In genomic region chr19:41174297-41174928, GRCh38 we compare ENCODE assay signal across 27 cellular contexts. TPM values are rescaled to one million over a fixed set of nuclear protein-coding genes. Genes with fewer than 3 reads are reported as not detected.
A peak's percentile ranks its signal among the peaks of the same experiment; 100 is the strongest.
DNase-seq lines count a peak whose midpoint lies in the region; ATAC-seq, FAIRE-seq and TF ChIP-seq lines count a peak whose summit lies in the region.
"Had no signal": no experiment of that assay in that cellular context is flagged by ENCODE, and none has a peak within 500 bp of the region (broad histone marks: within the 10 kb centered on the region; RNA-seq: fewer than 3 reads in every experiment).

No MANE protein-coding gene starts in this region.

- H3K4me3 ChIP-seq in K562, result no peak overlapping the region
- H3K4me3 ChIP-seq in stomach, result peak overlapping the region in 1 of 4 donors; percentile 20
- H3K4me3 ChIP-seq: BLaER1 treated with 17β-estradiol and CSF1 and Interleukin-3, amounts not matched to agents 10 nM and 100 nM; breast epithelium had no signal

- H3K9me1 ChIP-seq in K562 (ENCODE audit: control insufficient read depth, insufficient read depth, low read length), result no peaks in the 10 kb centered on the region

- no peak for TF ChIP-seq POLR2A in K562 (conservative IDR thresholded peaks at IDR 0.05)
- TF ChIP-seq POLR2A in stomach (IDR thresholded peaks at IDR 0.05), result no peak

- POLR2A ChIA-PET in K562 (lab: Yijun Ruan, JAX), result interaction anchor here (1.2 kb wide), 1 partner anchor 8 kb away, joined by 3 read pairs; no protein-coding TSS in a partner anchor

- H4K20me1 ChIP-seq in K562 (replicated peaks; ENCODE audit: control insufficient read depth, insufficient read depth, low read length), result no peaks in the 10 kb centered on the region
- H4K20me1 ChIP-seq: BLaER1 treated with 17β-estradiol and CSF1 and Interleukin-3, amounts not matched to agents 10 nM and 100 nM had no signal

- no peak for FAIRE-seq in K562 (lab: Jason Lieb, UNC)
- no peak for FAIRE-seq in urothelium cell line (lab: Jason Lieb, UNC)

- in situ Hi-C loops in K562 (cut with MboI), result no loop called here

- H3K4me2 ChIP-seq in K562 (ENCODE audit: insufficient read depth, low read length), result no peak overlapping the region

- no peak for TF ChIP-seq EP300 in K562 (IDR thresholded peaks at IDR 0.05; ENCODE audit: low read length)
- TF ChIP-seq EP300 in stomach (IDR thresholded peaks at IDR 0.05), result no peak

- H3K79me2 ChIP-seq in K562 (ENCODE audit: control insufficient read depth, insufficient read depth, low read length), result no peaks in the 10 kb centered on the region
- H3K79me2 ChIP-seq: parathyroid adenoma had no signal

- H3K9me3 ChIP-seq in K562 (replicated peaks; ENCODE audit: control insufficient read depth, insufficient read depth, low read depth, low read length) (no peaks in the 10 kb centered on the region), stomach (no peaks in the 10 kb centered on the region)
- H3K9me3 ChIP-seq: breast epithelium had no signal

- H3K4me1 ChIP-seq in K562 (replicated peaks in 1 of 2; ENCODE audit: control insufficient read depth in 2 of 2, insufficient read depth in 2 of 2, low read length in 2 of 2), result peaks cover 0 to 5% of the 10 kb centered on the region in 2 experiments; a peak in 2 of 5 replicates
- H3K4me1 ChIP-seq in stomach, result peaks cover 3 to 42% (median 28%) of the 10 kb centered on the region in 4 donors
- H3K4me1 ChIP-seq: breast epithelium, parathyroid adenoma had no signal

- CTCF ChIA-PET in K562 (lab: Yijun Ruan, JAX; ENCODE audit: low intra/inter-chr PET ratio), result interaction anchor here (0.5 kb wide), 1 partner anchor 30 kb away, joined by 3 read pairs; no protein-coding TSS in a partner anchor

- H3K27me3 ChIP-seq in K562 (ENCODE audit: control insufficient read depth in 2 of 2, insufficient read depth in 2 of 2, low read length in 2 of 2) (peaks cover 11 to 34% of the 10 kb centered on the region in 2 experiments; a peak in 4 of 5 replicates), stomach (no peaks in the 10 kb centered on the region)
- H3K27me3 ChIP-seq: BLaER1 treated with 17β-estradiol and CSF1 and Interleukin-3, amounts not matched to agents 10 nM and 100 nM; breast epithelium had no signal

- no peak overlapping the region for H2AFZ ChIP-seq in K562 (ENCODE audit: low read depth, low read length)
- H2AFZ ChIP-seq: parathyroid adenoma had no signal

- H3K9ac ChIP-seq in K562 (ENCODE audit: insufficient read depth in 1 of 2, low read depth in 2 of 2, low read length in 2 of 2), result no peak overlapping the region
- H3K9ac ChIP-seq: BLaER1 treated with 17β-estradiol and CSF1 and Interleukin-3, amounts not matched to agents 10 nM and 100 nM; parathyroid adenoma had no signal

- intact Hi-C loops in K562 (cut with micrococcal nuclease) (no loop called here), left colon (cut with DNase I, micrococcal nuclease) (no loop called here), stomach (cut with DNase I; ENCODE audit: low total_unique reads) (no loop called here)

- no peak for TF ChIP-seq RAD21 in K562 (CRISPR knock-in tag; conservative IDR thresholded peaks at IDR 0.05 in 1 of 2, IDR thresholded peaks at IDR 0.05 in 1 of 2)

- H3K36me3 ChIP-seq in K562 (ENCODE audit: control insufficient read depth, insufficient read depth, low read length), result no peaks in the 10 kb centered on the region
- no peaks in the 10 kb centered on the region for H3K36me3 ChIP-seq in stomach
- H3K36me3 ChIP-seq: BLaER1 treated with 17β-estradiol and CSF1 and Interleukin-3, amounts not matched to agents 10 nM and 100 nM; breast epithelium had no signal

- TF ChIP-seq CTCF in K562 (IDR thresholded peaks at IDR 0.05 in 2 of 3, conservative IDR thresholded peaks at IDR 0.05 in 1 of 3; ENCODE audit: insufficient read depth in 2 of 3, low read depth in 1 of 3, low read length in 3 of 3), result no peak
- TF ChIP-seq CTCF in stomach (IDR thresholded peaks at IDR 0.05), result no peak

- no peak overlapping the region for H3K27ac ChIP-seq in K562 (ENCODE audit: extremely low read depth, low read depth, low read length)
- peak overlapping the region in 2 of 5 donors; percentile 12 to 20 for H3K27ac ChIP-seq in stomach
- H3K27ac ChIP-seq: breast epithelium, parathyroid adenoma had no signal

- 24% methylated on average over 12 of the region's 15 CpGs for WGBS in K562 (ENCODE audit: insufficient coverage, low coverage, missing lambda C conversion rate)
- 43 to 73% (median 57%) methylated on average over 13 to 15 of the region's 15 CpGs for WGBS in stomach, 5 donors

- ATAC-seq in K562 (no peak), left colon (peak; percentile 79)

- DNase-seq in HT-29 (ENCODE audit: low spot score), result peak; percentile 33
- no peak for DNase-seq in K562 (ENCODE audit: extremely low read depth in 1 of 4, low spot score in 3 of 4)
- DNase-seq in left colon, result peak; percentile 77 to 87
- peak; percentile 55 for DNase-seq in stomach
- DNase-seq in urothelium cell line (ENCODE audit: low spot score), result no peak
- DNase-seq in GM19240 (ENCODE audit: insufficient read length, low spot score), result no peak
- DNase-seq in NCI-H774 (lab: John Stamatoyannopoulos, UW), result no peak
- no peak for DNase-seq in stimulated activated naive CD4-positive, alpha-beta T cell (lab: John Stamatoyannopoulos, UW)
- DNase-seq: activated B cell treated with CpG ODN at 0.5 μM for 24 hours; activated CD4-positive, alpha-beta T cell treated with anti-CD3 and anti-CD28 coated beads, Interleukin-2, amount 50 U/mL, for 4 hours; activated naive CD4-positive, alpha-beta T cell treated with anti-CD3 and anti-CD28 coated beads for 36 hours; amygdala; COR-L47; DMS79; effector CD8-positive, alpha-beta T cell; foreskin melanocyte; hippocampal formation; IMR-90; NCI-H1105 treated with DMSO at 0.1 percent for 48 hours; NCI-H2029 treated with DMSO at 0.1 percent for 48 hours; NCI-H526 treated with DMSO at 0.1 percent for 48 hours; stimulated activated CD4-positive, alpha-beta T cell treated with anti-CD3 and anti-CD28 coated beads, Interleukin-4, amount 100 ng/mL, for 1 hour; substantia nigra had no signal

- no TSS peak for BruUV-seq in K562 (replicated peaks; lab: Mats Ljungman, UMichigan)

TF ChIP-seq in K562, 482 proteins besides CTCF, POLR2A, EP300 and RAD21:
- TF ChIP-seq FOXK1 (CRISPR knock-in tag; IDR thresholded peaks at IDR 0.05; ENCODE audit: borderline replicate concordance) (no peak), ZNF263 (CRISPR knock-in tag; IDR thresholded peaks at IDR 0.05; ENCODE audit: borderline replicate concordance) (peak; percentile 79)

RNA-seq across cellular contexts. Expression of gene CYP2S1, which starts 18.6 kb away (rescaled TPM):
- 18.2 and 31.4 TPM in 2 replicates for total RNA-seq in HT-29 (2014; rRNA removed; shearing (Covaris generic))
- 0.90 and 1.3 TPM in 2 replicates for total RNA-seq in K562 (2011; cell fraction: chromatin; rRNA removed; ENCODE audit: low replicate concordance)
- total RNA-seq in K562 (2011; cell fraction: nucleolus; rRNA removed), result 2.0 TPM in 2 replicates
- 1.0 and 1.5 TPM in 2 replicates for total RNA-seq in K562 (2011; cell fraction: nucleoplasm; rRNA removed)
- total RNA-seq in K562 (2014; rRNA removed) (0.41 and 2.7 TPM in 2 replicates), K562 (2014; rRNA removed; fragmentation: Illumina TruSeq; extraction: Trizol) (0.13 and 0.18 TPM in 2 replicates), K562 (2015; rRNA removed; fragmentation: Illumina TruSeq; extraction: Trizol) (0.07 and 0.15 TPM in 2 replicates), K562 (2021) (1.9 and 2.6 TPM in 2 replicates), left colon (10 to 100 TPM; 22.6 to 44.9 TPM), stomach (10 to 100 TPM; 13.4 to 85.3 (median 39.7) TPM)
- polyA plus RNA-seq in K562 (2011; rRNA removed) (0.46 and 0.60 TPM in 2 replicates), K562 (2014; fragmentation: Illumina TruSeq; extraction: Trizol) (0.71 and 0.79 TPM in 2 replicates), K562 (2014; fragmentation: Nextera tagmentation; extraction: Ambion mirVana) (under 1 TPM; 0.13 to 0.20 TPM), K562 (2014; rRNA removed) (0.48 and 0.77 TPM in 2 replicates), stomach (10 to 100 TPM in 2 of 3 donors, 1 to 10 TPM in 1; 7.9 to 19.9 (median 15.5) TPM)
- 0.37 and 0.95 TPM in 2 replicates for polyA plus RNA-seq in K562 (2011; cell fraction: cytosol; rRNA removed)
- polyA plus RNA-seq in K562 (2011; cell fraction: nucleus; rRNA removed), result 0.97 and 4.3 TPM in 2 replicates
- 1.1 and 2.8 TPM in 2 replicates for polyA plus RNA-seq in K562 (2012)
- polyA minus RNA-seq in K562 (2011; rRNA and poly(A)+ RNA removed), result 0.33 and 0.42 TPM in 2 replicates
- polyA minus RNA-seq in K562 (2011; cell fraction: cytosol; rRNA and poly(A)+ RNA removed), result 0.76 and 1.5 TPM in 2 replicates
- 0.22 and 0.27 TPM in 2 replicates for polyA minus RNA-seq in K562 (2011; cell fraction: nucleus; rRNA and poly(A)+ RNA removed)
- total RNA-seq: activated B cell treated with CpG ODN at 0.5 μM for 24 hours had no signal
- polyA plus RNA-seq: neural cell had no signal

RNA-seq across cellular contexts. Expression of gene AXL, which starts 44.6 kb away (rescaled TPM):
- 1.5 and 1.7 TPM in 2 replicates for total RNA-seq in HT-29 (2014; rRNA removed; shearing (Covaris generic))
- total RNA-seq in K562 (2011; cell fraction: chromatin; rRNA removed; ENCODE audit: low replicate concordance), result 5.6 and 26.9 TPM in 2 replicates
- 15.1 and 31.7 TPM in 2 replicates for total RNA-seq in K562 (2011; cell fraction: nucleolus; rRNA removed)
- total RNA-seq in K562 (2011; cell fraction: nucleoplasm; rRNA removed), result 14.5 and 18.9 TPM in 2 replicates
- total RNA-seq in K562 (2014; rRNA removed), result 1.6 and 2.6 TPM in 2 replicates
- total RNA-seq in K562 (2014; rRNA removed; fragmentation: Illumina TruSeq; extraction: Trizol), result 1.2 and 1.4 TPM in 2 replicates
- 0.79 and 0.80 TPM in 2 replicates for total RNA-seq in K562 (2015; rRNA removed; fragmentation: Illumina TruSeq; extraction: Trizol)
- 3.0 and 3.4 TPM in 2 replicates for total RNA-seq in K562 (2021)
- 6.0 and 6.6 TPM in 2 replicates for polyA plus RNA-seq in K562 (2011; rRNA removed)
- polyA plus RNA-seq in K562 (2011; cell fraction: cytosol; rRNA removed), result 5.2 and 17.6 TPM in 2 replicates
- 3.2 and 12.0 TPM in 2 replicates for polyA plus RNA-seq in K562 (2011; cell fraction: nucleus; rRNA removed)
- 1.4 and 3.0 TPM in 2 replicates for polyA plus RNA-seq in K562 (2012)
- 1.6 and 2.0 TPM in 2 replicates for polyA plus RNA-seq in K562 (2014; fragmentation: Illumina TruSeq; extraction: Trizol)
- 1 to 10 TPM; 1.9 to 2.0 TPM for polyA plus RNA-seq in K562 (2014; fragmentation: Nextera tagmentation; extraction: Ambion mirVana)
- 1.1 and 1.2 TPM in 2 replicates for polyA plus RNA-seq in K562 (2014; rRNA removed)
- 20.1 and 36.0 TPM in 2 replicates for polyA minus RNA-seq in K562 (2011; rRNA and poly(A)+ RNA removed)
- polyA minus RNA-seq in K562 (2011; cell fraction: cytosol; rRNA and poly(A)+ RNA removed), result 21.2 and 32.5 TPM in 2 replicates
- 4.9 and 8.2 TPM in 2 replicates for polyA minus RNA-seq in K562 (2011; cell fraction: nucleus; rRNA and poly(A)+ RNA removed)
- total RNA-seq in left colon, result 10 to 100 TPM in 1 of 2 donors, 1 to 10 TPM in 1; 6.3 to 27.4 TPM
- 10 to 100 TPM; 14.8 to 48.7 (median 38.9) TPM for total RNA-seq in stomach
- 1 to 10 TPM; 6.1 to 8.4 (median 7.0) TPM for polyA plus RNA-seq in stomach
- total RNA-seq: activated B cell treated with CpG ODN at 0.5 μM for 24 hours had no signal

Comparison
In these comparisons a context has a peak if more than half of its experiments do, and no peak if none do; other contexts are left out.
1. DNase-seq: peak in HT-29 (single experiment), left colon (2 of 2) and stomach (single experiment); none in K562 (0 of 4), urothelium cell line (single experiment), GM19240 (single experiment), NCI-H774 (single experiment) and stimulated activated naive CD4-positive, alpha-beta T cell (0 of 6).